ENCODE assay signal across 8 cellular contexts in the genomic region with DNA sequence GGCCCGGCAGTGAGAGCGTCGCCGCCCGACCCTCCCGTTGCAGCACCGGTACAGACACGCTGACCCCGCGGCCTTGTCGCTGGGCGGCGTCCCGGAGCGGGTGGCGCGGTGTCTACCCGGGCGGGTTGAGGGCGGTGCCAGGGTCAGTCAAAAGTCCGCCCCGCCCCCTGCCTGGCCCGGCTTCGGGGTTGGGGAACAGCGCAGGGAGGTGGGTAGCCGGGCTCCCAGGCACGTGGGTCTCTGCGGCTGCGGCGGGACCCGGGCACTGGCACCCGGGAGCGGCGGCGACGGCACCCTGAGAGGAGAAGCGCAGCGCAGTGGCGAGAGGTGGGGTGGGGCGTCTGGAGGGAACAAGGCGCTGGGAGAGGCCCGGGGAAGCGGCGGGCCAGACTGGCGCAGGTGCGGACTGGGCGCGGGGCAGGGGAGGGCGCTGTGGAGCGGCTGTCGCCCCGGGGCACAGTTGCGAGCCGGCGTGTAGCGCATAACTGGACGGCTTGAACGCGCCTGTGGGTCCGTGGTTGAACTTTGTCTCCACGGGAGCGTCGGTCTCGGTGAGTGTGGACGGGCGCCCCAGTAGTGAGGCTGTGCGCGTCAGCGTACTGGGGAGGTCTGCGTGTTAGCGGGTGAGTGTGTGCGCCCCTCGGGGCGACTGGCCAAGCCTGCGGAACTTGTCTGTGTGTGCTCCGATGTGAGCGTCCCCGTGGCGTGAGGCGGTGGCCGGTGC. TPM values are rescaled to one million over a fixed set of nuclear protein-coding genes. Genes with fewer than 3 reads are reported as not detected.
DNase-seq lines count a peak whose midpoint lies in the region; ATAC-seq and TF ChIP-seq lines count a peak whose summit lies in the region.

Gene P2RY2, plus strand, starts transcription at position 176 of the 724 bp plus-strand sequence. CDS start 15,879 bp downstream, outside the sequence.

- peak; percentile 49; the same call in 1 of the 2 replicates for TF ChIP-seq RAD21 in Ishikawa (IDR thresholded peaks at IDR 0.05; ENCODE audit: low read depth)

- peak; percentile 55 for DNase-seq in Daoy (ENCODE audit: low read depth)
- no peak for DNase-seq in epithelial cell of proximal tubule (ENCODE audit: low read depth)
- no peak for DNase-seq in thoracic aorta (ENCODE audit: low spot score)
- DNase-seq in NCI-H2107 treated with DMSO at 0.1 percent for 48 hours (lab: John Stamatoyannopoulos, UW; ENCODE audit: unreplicated experiment): no peak
- DNase-seq in NCI-H1694 treated with DMSO at 0.1 percent for 48 hours (lab: John Stamatoyannopoulos, UW): no peak

- H3K27me3 ChIP-seq in mucosa of stomach (ENCODE audit: control insufficient read depth, insufficient read depth, low read length) (peaks cover 29% of the 10 kb centered on the region), thoracic aorta (replicated peaks; ENCODE audit: insufficient read depth) (no peaks in the 10 kb centered on the region)

- peak; percentile 50 for TF ChIP-seq CTCF in epithelial cell of proximal tubule (conservative IDR thresholded peaks at IDR 0.05; ENCODE audit: low read depth, low read length)
- TF ChIP-seq CTCF in thoracic aorta (IDR thresholded peaks at IDR 0.05): peak; percentile 58

- H3K27ac ChIP-seq in thoracic aorta: no peak within 1 kb of the TSS

- H3K36me3 ChIP-seq in mucosa of stomach (ENCODE audit: control insufficient read depth, insufficient read depth, low read length) (no peaks in the 10 kb centered on the region), thoracic aorta (no peaks in the 10 kb centered on the region)

- H3K4me3 ChIP-seq in epithelial cell of proximal tubule (ENCODE audit: low read depth, low read length) (peak within 1 kb of the TSS; percentile 69), mucosa of stomach (ENCODE audit: low read length) (peak within 1 kb of the TSS; percentile 35), thoracic aorta (peak within 1 kb of the TSS; percentile 76)

- TF ChIP-seq EP300 in Ishikawa (IDR thresholded peaks at IDR 0.05; ENCODE audit: borderline replicate concordance): peak; percentile 10; the same call in 1 of the 2 replicates

- ATAC-seq in activated CD4-positive, CD25-positive, alpha-beta regulatory T cell treated with anti-CD3 and anti-CD28 coated beads, Interleukin-2, amount 50 U/mL, for 24 hours: peak; percentile 50 to 56
- peak; percentile 44 for ATAC-seq in thoracic aorta (ENCODE audit: insufficient number of reproducible peaks, low FRiP score, low read depth)

- H3K4me1 ChIP-seq in mucosa of stomach (ENCODE audit: control insufficient read depth, insufficient read depth, low read length) (peaks cover 16% of the 10 kb centered on the region), thoracic aorta (ENCODE audit: control insufficient read depth in 1 of 2, low read depth in 2 of 2) (peaks cover 11 to 29% of the 10 kb centered on the region in 2 donors)

- H3K9me3 ChIP-seq in mucosa of stomach (ENCODE audit: control insufficient read depth, low read length): no peaks in the 10 kb centered on the region
- H3K9me3 ChIP-seq in thoracic aorta: no peaks in the 10 kb centered on the region

- H3K9ac ChIP-seq in mucosa of stomach (ENCODE audit: low read length): no peak within 1 kb of the TSS

TF ChIP-seq in Ishikawa, 13 proteins besides CTCF, POLR2A, EP300 and RAD21:
- TF ChIP-seq, protein P1, sequence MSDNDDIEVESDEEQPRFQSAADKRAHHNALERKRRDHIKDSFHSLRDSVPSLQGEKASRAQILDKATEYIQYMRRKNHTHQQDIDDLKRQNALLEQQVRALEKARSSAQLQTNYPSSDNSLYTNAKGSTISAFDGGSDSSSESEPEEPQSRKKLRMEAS (IDR thresholded peaks at IDR 0.05): peak; percentile 88
- TF ChIP-seq CEBPB (IDR thresholded peaks at IDR 0.05): no peak
- no peak for TF ChIP-seq TEAD4 (IDR thresholded peaks at IDR 0.05)
- TF ChIP-seq TAF1 (IDR thresholded peaks at IDR 0.05; ENCODE audit: low read depth): no peak
- TF ChIP-seq REST (IDR thresholded peaks at IDR 0.05; ENCODE audit: low read depth): no peak
- peak; percentile 65 for TF ChIP-seq TCF12 (IDR thresholded peaks at IDR 0.05; ENCODE audit: low read depth)
- 0 out of 2 replicates have a peak, but pooled peaks have one; percentile 25 for TF ChIP-seq YY1 (IDR thresholded peaks at IDR 0.05; ENCODE audit: low read depth)
- TF ChIP-seq EGR1 (IDR thresholded peaks at IDR 0.05): no peak
- TF ChIP-seq NFIC (IDR thresholded peaks at IDR 0.05): 0 out of 2 replicates have a peak, but pooled peaks have one; percentile 27
- no peak for TF ChIP-seq CREB1 (IDR thresholded peaks at IDR 0.05; ENCODE audit: low read depth)
- TF ChIP-seq FOXM1 (IDR thresholded peaks at IDR 0.05; ENCODE audit: borderline replicate concordance, low read depth): no peak
- TF ChIP-seq, protein P2, sequence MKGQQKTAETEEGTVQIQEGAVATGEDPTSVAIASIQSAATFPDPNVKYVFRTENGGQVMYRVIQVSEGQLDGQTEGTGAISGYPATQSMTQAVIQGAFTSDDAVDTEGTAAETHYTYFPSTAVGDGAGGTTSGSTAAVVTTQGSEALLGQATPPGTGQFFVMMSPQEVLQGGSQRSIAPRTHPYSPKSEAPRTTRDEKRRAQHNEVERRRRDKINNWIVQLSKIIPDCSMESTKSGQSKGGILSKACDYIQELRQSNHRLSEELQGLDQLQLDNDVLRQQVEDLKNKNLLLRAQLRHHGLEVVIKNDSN (IDR thresholded peaks at IDR 0.05): peak; percentile 59; the same call in 1 of the 2 replicates
- TF ChIP-seq ZBTB7A (IDR thresholded peaks at IDR 0.05; ENCODE audit: low read depth): peak; percentile 84

RNA-seq across cellular contexts. Expression of gene P2RY2, which starts in this region (rescaled TPM):
- total RNA-seq in Daoy (2014; rRNA removed; shearing (Covaris generic)): 0.74 TPM in 1 of 2 replicates, not detected in the other
- total RNA-seq in epithelial cell of proximal tubule (1.1 and 5.4 TPM in 2 replicates), thoracic aorta (1 to 10 TPM; 3.5 to 5.7 TPM)

Comparison
In these comparisons a context has a peak if more than half of its experiments do, and no peak if none do; other contexts are left out.
1. Peak in DNase-seq in Daoy; RNA of the gene not detected or under 1 TPM.